ENCODE assay signal across 35 cellular contexts in the genomic region with DNA sequence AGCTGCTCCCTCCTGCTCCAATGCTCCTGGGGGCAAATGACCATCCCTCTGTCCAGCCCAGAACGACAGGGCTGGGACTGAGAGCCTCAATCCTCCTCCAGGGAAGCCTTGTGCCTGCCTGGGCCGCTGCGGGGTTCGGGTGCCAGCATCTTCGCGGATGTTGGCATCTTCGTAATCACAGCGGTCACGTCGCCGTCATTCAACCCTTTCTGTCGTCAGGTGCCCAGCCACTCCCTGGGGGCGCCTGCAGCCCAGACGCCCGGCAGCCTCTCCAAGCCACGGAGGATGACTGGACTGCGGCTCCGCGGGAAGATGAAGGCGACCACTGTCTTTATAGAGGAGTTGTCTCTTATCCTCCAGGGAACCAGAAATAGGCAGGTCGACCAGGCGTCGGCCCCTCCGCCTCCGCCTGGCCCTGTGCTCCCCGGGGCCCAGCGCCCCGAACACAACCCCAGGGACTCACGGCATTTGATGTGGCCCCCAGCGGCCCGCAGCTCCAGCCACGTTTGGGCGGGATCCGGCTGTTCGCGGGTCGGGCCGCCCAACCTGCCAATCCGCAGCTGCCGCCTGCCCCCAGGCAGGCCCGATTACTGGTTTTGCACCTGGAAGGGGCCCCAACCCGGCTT.
"Had no signal": no experiment of that assay in that cellular context is flagged by ENCODE, and none has a peak within 500 bp of the region (broad histone marks: within the 10 kb centered on the region; RNA-seq: fewer than 3 reads in every experiment).

No MANE protein-coding gene starts in this region.

- H3K27ac ChIP-seq: ascending aorta, cardiac muscle cell, PC-9, RWPE1, VCaP had no signal

- H3K27me3 ChIP-seq: ascending aorta, cardiac muscle cell, MG63 had no signal

- H3K27ac Mint-ChIP-seq: activated CD4-positive, alpha-beta T cell treated with anti-CD3 and anti-CD28 coated beads, Interleukin-2, amount 10 ng/mL, durations not matched to agents 24 days and 14 days; activated CD8-positive, alpha-beta T cell treated with anti-CD3 and anti-CD28 coated beads for 36 hours; activated naive CD8-positive, alpha-beta T cell treated with anti-CD3 and anti-CD28 coated beads, Interleukin-2, amount 10 ng/mL, durations not matched to agents 7 days and 5 days; activated T-helper 2 cell treated with anti-CD3 and anti-CD28 coated beads, Interferon-gamma antibody, Interleukin-2, Interleukin-4, amounts not matched to agents 10 μg/mL and 5 μg/mL and 100 μg/mL, durations not matched to agents 14 hours and 24 hours and 36 hours had no signal

- H3K4me2 ChIP-seq: PC-9 had no signal

- H3K4me1 Mint-ChIP-seq: activated CD4-positive, alpha-beta T cell treated with anti-CD3 and anti-CD28 coated beads, Interleukin-2, amount 10 ng/mL, durations not matched to agents 24 days and 14 days; activated naive CD4-positive, alpha-beta T cell treated with anti-CD3 and anti-CD28 coated beads, Interleukin-2, amount 50 U/mL, for 24 hours; activated naive CD8-positive, alpha-beta T cell treated with anti-CD3 and anti-CD28 coated beads, Interleukin-2, amount 10 ng/mL, durations not matched to agents 7 days and 5 days had no signal

- H3K4me1 ChIP-seq: ascending aorta had no signal

- DNase-seq: activated CD4-positive, alpha-beta T cell treated with anti-CD3 and anti-CD28 coated beads, Interleukin-2, amount 10 ng/mL, durations not matched to agents 24 days and 14 days; activated CD4-positive, alpha-beta T cell treated with anti-CD3 and anti-CD28 coated beads, Interleukin-2, amount 50 U/mL, for 4 hours; activated CD4-positive, CD25-positive, alpha-beta regulatory T cell; activated gamma-delta T cell; activated naive CD4-positive, alpha-beta T cell treated with Interleukin-2 at 50 U/mL for 16 hours; activated naive CD8-positive, alpha-beta T cell treated with anti-CD3 and anti-CD28 coated beads, Interleukin-2, amount 10 ng/mL, durations not matched to agents 7 days and 5 days; activated T-cell treated with anti-CD3 and anti-CD28 coated beads, Interleukin-2, amount 50 U/mL, for 1 hour; amygdala; Karpas-422; MG63; NCI-H1048; NCI-H1105 treated with DMSO at 0.1 percent for 48 hours; NCI-H1436; NCI-H1694; NCI-H1930; NCI-H2081 treated with DMSO at 0.1 percent for 48 hours; NCI-H226; NCI-H524 treated with DMSO at 0.1 percent for 48 hours; NCI-H748 treated with DMSO at 0.1 percent for 48 hours; NK-92 treated with Interleukin-12 subunit alpha and Interleukin-12 subunit beta, amount 100 ng/mL, for 24 hours; PC-9; SIG-M5; T-helper 1 cell; T-helper 2 cell; T-helper 9 cell had no signal

- H3K9me3 ChIP-seq: ascending aorta, MG63 had no signal

- H3K36me3 Mint-ChIP-seq: activated naive CD4-positive, alpha-beta T cell treated with anti-CD3 and anti-CD28 coated beads, Interleukin-2, amount 50 U/mL, for 24 hours; activated naive CD8-positive, alpha-beta T cell treated with anti-CD3 and anti-CD28 coated beads, Interleukin-2, amount 10 ng/mL, durations not matched to agents 7 days and 5 days had no signal

- H3K4me3 Mint-ChIP-seq: activated CD4-positive, alpha-beta T cell treated with anti-CD3 and anti-CD28 coated beads, Interleukin-2, amount 10 ng/mL, durations not matched to agents 24 days and 14 days; activated CD8-positive, alpha-beta T cell treated with anti-CD3 and anti-CD28 coated beads for 36 hours; activated naive CD4-positive, alpha-beta T cell treated with anti-CD3 and anti-CD28 coated beads, Interleukin-2, amount 50 U/mL, for 24 hours; activated naive CD8-positive, alpha-beta T cell treated with anti-CD3 and anti-CD28 coated beads, Interleukin-2, amount 10 ng/mL, durations not matched to agents 7 days and 5 days; central memory CD8-positive, alpha-beta T cell had no signal

- H3K4me3 ChIP-seq: ascending aorta, cardiac muscle cell, MG63, PC-9 had no signal

- H2AFZ ChIP-seq: PC-9 had no signal

- H3K9me3 Mint-ChIP-seq: activated CD4-positive, alpha-beta T cell treated with anti-CD3 and anti-CD28 coated beads, Interleukin-2, amount 10 ng/mL, durations not matched to agents 24 days and 14 days; activated CD8-positive, alpha-beta T cell treated with anti-CD3 and anti-CD28 coated beads for 36 hours; activated naive CD4-positive, alpha-beta T cell treated with anti-CD3 and anti-CD28 coated beads, Interleukin-2, amount 50 U/mL, for 24 hours; activated naive CD8-positive, alpha-beta T cell treated with anti-CD3 and anti-CD28 coated beads, Interleukin-2, amount 10 ng/mL, durations not matched to agents 7 days and 5 days; activated T-helper 2 cell treated with anti-CD3 and anti-CD28 coated beads, Interferon-gamma antibody, Interleukin-2, Interleukin-4, amounts not matched to agents 10 μg/mL and 5 μg/mL and 100 μg/mL, durations not matched to agents 14 hours and 24 hours and 36 hours; central memory CD8-positive, alpha-beta T cell had no signal

- ATAC-seq: activated CD8-positive, alpha-beta T cell treated with anti-CD3 and anti-CD28 coated beads for 36 hours; Right ventricle myocardium inferior; SK-N-SH treated with all-trans-retinoic acid at 6 μM for 48 hours had no signal

- H3K36me3 ChIP-seq: ascending aorta, cardiac muscle cell, MG63 had no signal
